ENCODE assay signal across 9 cellular contexts in the genomic region with DNA sequence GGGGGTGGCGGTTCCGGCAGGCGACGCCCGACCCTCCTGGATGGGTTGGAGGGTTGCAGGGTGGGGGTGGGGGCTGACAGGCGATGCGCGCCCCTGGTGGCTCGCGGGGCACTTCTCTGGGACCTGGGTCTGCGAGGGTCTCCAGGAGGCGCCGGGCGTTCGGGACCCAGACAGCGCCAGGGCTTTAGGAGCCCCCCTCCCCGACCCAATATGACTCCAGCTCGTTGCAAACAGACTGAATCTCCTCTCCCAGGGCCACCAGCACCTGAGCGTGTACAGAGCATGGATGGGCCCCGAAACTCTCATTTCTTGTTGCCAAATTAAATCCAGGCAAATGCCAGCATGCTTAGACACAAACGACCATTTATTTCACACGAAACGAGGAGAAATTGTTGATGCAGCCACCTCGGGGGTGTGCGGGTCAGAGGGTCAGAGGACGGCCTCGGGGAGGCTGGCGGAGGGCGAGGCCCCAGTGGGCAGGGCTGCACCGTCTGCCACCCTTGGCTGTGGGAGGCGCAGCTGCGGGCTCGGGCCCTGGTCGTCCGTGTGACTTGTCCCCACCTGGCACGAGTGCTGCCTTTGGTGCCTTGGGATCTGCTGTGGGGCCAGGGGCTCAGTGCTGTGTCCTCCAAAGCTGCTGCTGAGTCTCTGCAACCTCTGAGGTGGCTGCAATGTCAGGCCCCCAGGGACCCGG. TPM values are rescaled to one million over a fixed set of nuclear protein-coding genes. Genes with fewer than 3 reads are reported as not detected.
DNase-seq lines count a peak whose midpoint lies in the region; ATAC-seq, FAIRE-seq and TF ChIP-seq lines count a peak whose summit lies in the region.
"Had no signal": no experiment of that assay in that cellular context is flagged by ENCODE, and none has a peak within 500 bp of the region (broad histone marks: within the 10 kb centered on the region; RNA-seq: fewer than 3 reads in every experiment).

No MANE protein-coding gene starts in this region.

- no peak for FAIRE-seq in kidney (lab: Jason Lieb, UNC)
- FAIRE-seq: astrocyte had no signal

- no peak for ATAC-seq in HG02885 (IDR thresholded peaks at IDR 0.05; ENCODE audit: poor library complexity, unreplicated experiment)

- no peaks in the 10 kb centered on the region for H3K9me3 ChIP-seq in kidney (ENCODE audit: control insufficient read depth in 1 of 2, low read length in 2 of 2)
- H3K9me3 ChIP-seq in vagina = no peaks in the 10 kb centered on the region

- H3K36me3 ChIP-seq in kidney (ENCODE audit: control insufficient read depth in 1 of 2, insufficient read depth in 2 of 2, low read length in 2 of 2) (no peaks in the 10 kb centered on the region), vagina (no peaks in the 10 kb centered on the region)

- no peaks in the 10 kb centered on the region for H3K9me3 Mint-ChIP-seq in HFFc6
- no peaks in the 10 kb centered on the region for H3K9me3 Mint-ChIP-seq in activated T-cell treated with anti-CD3 and anti-CD28 coated beads, Interleukin-2, amount 50 U/mL, for 24 hours

- H3K27ac ChIP-seq in C4-2B = peak overlapping the region; percentile 90
- H3K27ac ChIP-seq in kidney (ENCODE audit: low read depth in 2 of 2, low read length in 2 of 2) = no peak overlapping the region
- H3K27ac ChIP-seq in vagina = no peak overlapping the region

- H3K9ac ChIP-seq in kidney (ENCODE audit: low read length in 2 of 2) = no peak overlapping the region

- peaks cover 19% of the 10 kb centered on the region for H3K27me3 Mint-ChIP-seq in HFFc6 (ENCODE audit: insufficient read depth)
- peaks cover 6% of the 10 kb centered on the region for H3K27me3 Mint-ChIP-seq in activated T-cell treated with anti-CD3 and anti-CD28 coated beads, Interleukin-2, amount 50 U/mL, for 24 hours

- intact Hi-C loops in kidney (cut with DNase I) (loop anchor here (5.0 kb wide), 1 partner anchor 121 kb away; no protein-coding TSS in a partner anchor), vagina (cut with DNase I) (loop anchor here (5.0 kb wide), 1 partner anchor 296 kb away; no protein-coding TSS in a partner anchor)

- H3K4me1 Mint-ChIP-seq in HFFc6 (ENCODE audit: low read depth) = peaks cover 4% of the 10 kb centered on the region; the same call in 1 of the 2 replicates
- peaks cover 19% of the 10 kb centered on the region for H3K4me1 Mint-ChIP-seq in activated T-cell treated with anti-CD3 and anti-CD28 coated beads, Interleukin-2, amount 50 U/mL, for 24 hours (ENCODE audit: low read depth)

- H3K4me1 ChIP-seq in kidney (ENCODE audit: control insufficient read depth in 1 of 2, insufficient read depth in 1 of 2, low read depth in 1 of 2, low read length in 2 of 2) = peaks cover 0 to 15% of the 10 kb centered on the region in 2 donors
- no peaks in the 10 kb centered on the region for H3K4me1 ChIP-seq in vagina

- H3K27ac Mint-ChIP-seq in HFFc6 = no peak overlapping the region
- no peak overlapping the region for H3K27ac Mint-ChIP-seq in activated T-cell treated with anti-CD3 and anti-CD28 coated beads, Interleukin-2, amount 50 U/mL, for 24 hours

- no peaks in the 10 kb centered on the region for H3K36me3 Mint-ChIP-seq in HFFc6 (ENCODE audit: low read depth)
- no peaks in the 10 kb centered on the region for H3K36me3 Mint-ChIP-seq in activated T-cell treated with anti-CD3 and anti-CD28 coated beads, Interleukin-2, amount 50 U/mL, for 24 hours (ENCODE audit: low read depth)

- peak; percentile 87 for TF ChIP-seq CTCF in C4-2B (conservative IDR thresholded peaks at IDR 0.05)
- peak; percentile 86 for TF ChIP-seq CTCF in HFFc6 (IDR thresholded peaks at IDR 0.05)
- peak; percentile 51 for TF ChIP-seq CTCF in kidney (IDR thresholded peaks at IDR 0.05; ENCODE audit: borderline replicate concordance, extremely low read depth, insufficient read depth)
- TF ChIP-seq CTCF in vagina (IDR thresholded peaks at IDR 0.05) = no peak

- H3K4me3 Mint-ChIP-seq in HFFc6 = no peak overlapping the region
- H3K4me3 Mint-ChIP-seq in activated T-cell treated with anti-CD3 and anti-CD28 coated beads, Interleukin-2, amount 50 U/mL, for 24 hours = no peak overlapping the region

- H3K27me3 ChIP-seq in vagina = no peaks in the 10 kb centered on the region

- DNase-seq in HFFc6 (no peak), kidney (no peak), vagina (ENCODE audit: extremely low spot score in 2 of 2) (no peak), glomerular visceral epithelial cell (ENCODE audit: extremely low spot score) (no peak), midbrain (lab: John Stamatoyannopoulos, UW) (no peak)
- peak; percentile 51 for DNase-seq in activated T-cell treated with anti-CD3 and anti-CD28 coated beads, Interleukin-2, amount 50 U/mL, for 24 hours

- H3K4me3 ChIP-seq in kidney (ENCODE audit: low read length in 2 of 2) (no peak overlapping the region), vagina (no peak overlapping the region)

- TF ChIP-seq POLR2A in vagina (IDR thresholded peaks at IDR 0.05) = no peak

RNA-seq across cellular contexts. Expression of a gene that starts 20.9 kb away (rescaled TPM):
- not detected for total RNA-seq in HFFc6 (2021; fragmentation: NEBNext Ultra II Directional; extraction: Animal tissue kit (Norgen Biotek cat#: 25700))
- total RNA-seq in kidney = 1.0 TPM
- 6.9 TPM for polyA plus RNA-seq in kidney (ENCODE audit: insufficient read depth, low read depth, low replicate concordance)
- total RNA-seq in vagina = 7.9 TPM
- total RNA-seq: astrocyte had no signal

Comparison
In these comparisons a context has a peak if more than half of its experiments do, and no peak if none do; other contexts are left out.
1. CTCF ChIP-seq: peak in C4-2B (single experiment), HFFc6 (single experiment) and kidney (single experiment); none in vagina (0 of 3).